In genomic region chr11:125275905-125276634, GRCh38 we compare ENCODE assay signal across 16 cellular contexts.
DNase-seq lines count a peak whose midpoint lies in the region; ATAC-seq, FAIRE-seq and TF ChIP-seq lines count a peak whose summit lies in the region.
"Had no signal": no experiment of that assay in that cellular context is flagged by ENCODE, and none has a peak within 500 bp of the region (broad histone marks: within the 10 kb centered on the region; RNA-seq: fewer than 3 reads in every experiment).

No MANE protein-coding gene starts in this region.

- H3K36me3 ChIP-seq in liver (ENCODE audit: control insufficient read depth in 4 of 4, insufficient read depth in 3 of 4, low read depth in 1 of 4, low read length in 3 of 4) (no peaks in the 10 kb centered on the region), HepG2 (replicated peaks in 1 of 2; ENCODE audit: control insufficient read depth in 1 of 2, insufficient read depth in 2 of 2, low read length in 2 of 2) (no peaks in the 10 kb centered on the region), heart left ventricle (no peaks in the 10 kb centered on the region)
- H3K36me3 ChIP-seq: adrenal gland, neural progenitor cell, right lobe of liver, thoracic aorta had no signal

- TF ChIP-seq EP300 in HepG2 (IDR thresholded peaks at IDR 0.05; ENCODE audit: low read depth in 2 of 2, low read length in 2 of 2) (no peak), HepG2 (CRISPR knock-in tag; IDR thresholded peaks at IDR 0.05; ENCODE audit: borderline replicate concordance) (no peak)

- no peaks in the 10 kb centered on the region for H3K9me3 Mint-ChIP-seq in type B pancreatic cell
- H3K9me3 Mint-ChIP-seq: activated CD4-positive, alpha-beta memory T cell treated with anti-CD3 and anti-CD28 coated beads, Interleukin-2, amount 10 ng/mL, durations not matched to agents 7 days and 5 days; activated T-helper 17 cell treated with anti-CD3 and anti-CD28 coated beads, Interleukin-2, amount 50 U/mL, for 72 hours; memory B cell; neural progenitor cell had no signal

- ATAC-seq in HepG2 (no peak), heart left ventricle (peak in 3 of 4 donors; percentile 34 to 51 (median 47))
- ATAC-seq: activated T-helper 17 cell treated with anti-CD3 and anti-CD28 coated beads, Interleukin-2, amount 50 U/mL, for 72 hours had no signal

- no peaks in the 10 kb centered on the region for H3K27me3 ChIP-seq in liver (ENCODE audit: control insufficient read depth in 4 of 4, insufficient read depth in 4 of 4, low read length in 3 of 4)
- H3K27me3 ChIP-seq in HepG2 (ENCODE audit: control insufficient read depth in 1 of 2, insufficient read depth in 2 of 2, low read length in 2 of 2) = peaks cover 2 to 56% of the 10 kb centered on the region in 2 experiments; a peak in 3 of 5 replicates
- no peaks in the 10 kb centered on the region for H3K27me3 ChIP-seq in heart left ventricle
- H3K27me3 ChIP-seq: adrenal gland, neural progenitor cell, right lobe of liver had no signal

- H3K4me1 Mint-ChIP-seq in type B pancreatic cell (ENCODE audit: unreplicated experiment) = peaks cover 22% of the 10 kb centered on the region
- H3K4me1 Mint-ChIP-seq: activated CD4-positive, alpha-beta memory T cell treated with anti-CD3 and anti-CD28 coated beads, Interleukin-2, amount 10 ng/mL, durations not matched to agents 7 days and 5 days; activated T-helper 17 cell treated with anti-CD3 and anti-CD28 coated beads, Interleukin-2, amount 50 U/mL, for 72 hours; memory B cell had no signal

- H3K4me1 ChIP-seq in liver (ENCODE audit: control insufficient read depth in 4 of 4, insufficient read depth in 4 of 4, low read length in 3 of 4) (no peaks in the 10 kb centered on the region), HepG2 (ENCODE audit: insufficient read depth, low read length) (peaks cover 15% of the 10 kb centered on the region), heart left ventricle (peaks cover 0 to 21% (median 2%) of the 10 kb centered on the region in 12 donors)

- in situ Hi-C loops in HepG2 (cut with HindIII; ENCODE audit: extremely low pct_ligation_motif_present, low pct_unique_long_range_greater_than_20kb) = no loop called here

- POLR2A ChIA-PET in HepG2 (lab: Yijun Ruan, JAX) = no interaction called here

- no peak for TF ChIP-seq CTCF in liver (IDR thresholded peaks at IDR 0.05; ENCODE audit: low read depth, low read length, missing input control)
- no peak for TF ChIP-seq CTCF in HepG2 (CRISPR knock-in tag; IDR thresholded peaks at IDR 0.05)
- no peak for TF ChIP-seq CTCF in heart left ventricle (IDR thresholded peaks at IDR 0.05)
- no peak for TF ChIP-seq CTCF in type B pancreatic cell (conservative IDR thresholded peaks at IDR 0.05)

- H3K9me3 ChIP-seq in liver (ENCODE audit: control insufficient read depth in 4 of 4, low read length in 3 of 4) (no peaks in the 10 kb centered on the region), HepG2 (ENCODE audit: low read length) (no peaks in the 10 kb centered on the region), heart left ventricle (no peaks in the 10 kb centered on the region)
- H3K9me3 ChIP-seq: adrenal gland, right lobe of liver, thoracic aorta had no signal

- no peak overlapping the region for H3K4me3 ChIP-seq in liver (ENCODE audit: low read depth in 1 of 3, low read length in 3 of 3)
- H3K4me3 ChIP-seq in HepG2 (replicated peaks in 1 of 3; ENCODE audit: insufficient read depth in 1 of 3, low read depth in 2 of 3, low read length in 3 of 3) = no peak overlapping the region
- H3K4me3 ChIP-seq in heart left ventricle = no peak overlapping the region
- H3K4me3 ChIP-seq: adrenal gland, neural progenitor cell, right lobe of liver, thoracic aorta had no signal

- no peaks in the 10 kb centered on the region for H4K20me1 ChIP-seq in HepG2 (ENCODE audit: insufficient read depth, low read length)

- H3K36me3 Mint-ChIP-seq in type B pancreatic cell = no peaks in the 10 kb centered on the region
- H3K36me3 Mint-ChIP-seq: memory B cell had no signal

- CTCF ChIA-PET in HepG2 (lab: Yijun Ruan, JAX; ENCODE audit: low intra/inter-chr PET ratio, low total read pairs) = no interaction called here

- no peak overlapping the region for H3K27ac Mint-ChIP-seq in type B pancreatic cell
- H3K27ac Mint-ChIP-seq: activated CD4-positive, alpha-beta memory T cell treated with anti-CD3 and anti-CD28 coated beads, Interleukin-2, amount 10 ng/mL, durations not matched to agents 7 days and 5 days; activated T-helper 17 cell treated with anti-CD3 and anti-CD28 coated beads, Interleukin-2, amount 50 U/mL, for 72 hours; memory B cell; neural progenitor cell had no signal

- H2AFZ ChIP-seq in HepG2 (ENCODE audit: low read length) = no peak overlapping the region
- H2AFZ ChIP-seq: neural progenitor cell had no signal

- no TSS peak for BruUV-seq in HepG2 (replicated peaks; lab: Mats Ljungman, UMichigan)

- FAIRE-seq in HepG2 (lab: Jason Lieb, UNC) = no peak

- no peak overlapping the region for H3K27ac ChIP-seq in liver (ENCODE audit: low read depth in 1 of 2, low read length in 2 of 2)
- H3K27ac ChIP-seq in HepG2 (ENCODE audit: extremely low read length, insufficient read depth, low read length) = no peak overlapping the region
- H3K27ac ChIP-seq in heart left ventricle = peak overlapping the region in 3 of 12 donors; percentile 26 to 33 (median 32)
- H3K27ac ChIP-seq: adrenal gland, neural progenitor cell, right lobe of liver had no signal

- no peak for TF ChIP-seq RAD21 in liver (IDR thresholded peaks at IDR 0.05)
- TF ChIP-seq RAD21 in HepG2 (CRISPR knock-in tag; IDR thresholded peaks at IDR 0.05) = no peak

- H3K9ac ChIP-seq in liver (ENCODE audit: low read depth in 1 of 2, low read length in 2 of 2) (no peak overlapping the region), HepG2 (ENCODE audit: insufficient read depth, low read depth, low read length) (no peak overlapping the region)
- H3K9ac ChIP-seq: neural progenitor cell had no signal

- 74% methylated on average over 5 of the region's 5 CpGs for WGBS in liver
- 43% methylated on average over 5 of the region's 5 CpGs for WGBS in HepG2 (ENCODE audit: low lambda C conversion rate)
- WGBS in heart left ventricle, 4 donors = 74 to 80% (median 76%) methylated on average over 5 of the region's 5 CpGs

- H3K27me3 Mint-ChIP-seq in type B pancreatic cell = peaks cover 6% of the 10 kb centered on the region

- TF ChIP-seq POLR2A in HepG2 (IDR thresholded peaks at IDR 0.05; ENCODE audit: insufficient read depth in 1 of 2, low read depth in 2 of 2, low read length in 2 of 2) (no peak), heart left ventricle (IDR thresholded peaks at IDR 0.05) (no peak)

- DNase-seq in HepG2 (ENCODE audit: low spot score) (no peak), SHP77 (lab: John Stamatoyannopoulos, UW) (peak; percentile 3 to 13), heart left ventricle (peak in 1 of 5 donors; percentile 41), anterior cingulate cortex (lab: John Stamatoyannopoulos, UW) (no peak), type B pancreatic cell (ENCODE audit: extremely low spot score, unreplicated experiment) (no peak), GDM1 (lab: John Stamatoyannopoulos, UW) (no peak), globus pallidus (ENCODE audit: low spot score) (no peak)
- DNase-seq: activated CD4-positive, alpha-beta memory T cell treated with anti-CD3 and anti-CD28 coated beads, Interleukin-2, amount 10 ng/mL, durations not matched to agents 7 days and 5 days; NCI-H1930; right lobe of liver had no signal

- no peak overlapping the region for H3K4me2 ChIP-seq in HepG2 (ENCODE audit: low read depth, low read length)
- H3K4me2 ChIP-seq: neural progenitor cell had no signal

- intact Hi-C loops in HepG2 (cut with micrococcal nuclease; ENCODE audit: unreplicated experiment) (no loop called here), heart left ventricle (cut with DNase I) (no loop called here)

- H3K79me2 ChIP-seq in HepG2 (ENCODE audit: insufficient read depth, low read length) = no peaks in the 10 kb centered on the region

- H3K4me3 Mint-ChIP-seq in type B pancreatic cell = no peak overlapping the region
- H3K4me3 Mint-ChIP-seq: activated CD4-positive, alpha-beta memory T cell treated with anti-CD3 and anti-CD28 coated beads, Interleukin-2, amount 10 ng/mL, durations not matched to agents 7 days and 5 days; activated T-helper 17 cell treated with anti-CD3 and anti-CD28 coated beads, Interleukin-2, amount 50 U/mL, for 72 hours; memory B cell; neural progenitor cell had no signal

TF ChIP-seq in liver, 16 proteins besides CTCF, POLR2A, EP300 and RAD21:
- TF ChIP-seq FOXA2 (IDR thresholded peaks at IDR 0.05) (peak; percentile 31), ZBTB33 (IDR thresholded peaks at IDR 0.05) (no peak), JUND (IDR thresholded peaks at IDR 0.05) (no peak)

TF ChIP-seq in HepG2, 621 proteins besides CTCF, POLR2A, EP300 and RAD21:
- no peak for TF ChIP-seq GATAD1 (CRISPR knock-in tag; IDR thresholded peaks at IDR 0.05)

Comparison
In these comparisons a context has a peak if more than half of its experiments do, and no peak if none do; other contexts are left out.
1. DNase-seq: peak in SHP77 (2 of 2); none in HepG2 (single experiment), anterior cingulate cortex (0 of 58), type B pancreatic cell (single experiment), GDM1 (single experiment) and globus pallidus (single experiment).